ENCODE assay signal across 22 cellular contexts in the genomic region with DNA sequence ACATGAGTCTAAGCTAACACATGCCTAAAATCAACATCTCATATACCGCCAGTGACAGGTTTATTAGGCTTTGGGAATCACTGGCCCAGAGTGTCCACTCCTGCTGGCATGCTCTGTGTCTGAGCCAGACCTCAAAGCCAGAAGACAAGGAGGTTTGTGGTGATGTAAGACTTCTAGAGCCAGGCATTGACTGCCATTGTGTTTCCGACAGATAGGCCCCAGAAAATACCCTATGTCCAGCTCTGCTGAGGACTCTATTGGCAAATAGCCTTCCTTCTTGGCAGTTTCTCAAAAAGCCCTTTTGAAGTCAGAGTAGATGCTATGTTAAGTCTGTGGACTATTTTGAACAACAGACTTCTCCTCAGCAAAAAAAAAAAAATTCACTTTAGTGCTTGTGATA.
DNase-seq lines count a peak whose midpoint lies in the region; ATAC-seq and TF ChIP-seq lines count a peak whose summit lies in the region.
"Had no signal": no experiment of that assay in that cellular context is flagged by ENCODE, and none has a peak within 500 bp of the region (broad histone marks: within the 10 kb centered on the region; RNA-seq: fewer than 3 reads in every experiment).

No MANE protein-coding gene starts in this region.

- H3K36me3 ChIP-seq in aorta (ENCODE audit: control insufficient read depth in 1 of 2, insufficient read depth in 2 of 2, low read length in 1 of 2), result no peaks in the 10 kb centered on the region

- H3K9me3 ChIP-seq in aorta (ENCODE audit: control insufficient read depth, low read length), result no peaks in the 10 kb centered on the region
- H3K9me3 ChIP-seq: SK-N-SH had no signal

- no peaks in the 10 kb centered on the region for H3K27me3 ChIP-seq in aorta (ENCODE audit: control insufficient read depth in 1 of 2, insufficient read depth in 2 of 2, low read length in 1 of 2)

- intact Hi-C loops in aorta (cut with DNase I), result no loop called here

- H3K27ac ChIP-seq in aorta (ENCODE audit: low read depth in 1 of 2, low read length in 2 of 2), result no peak overlapping the region
- H3K27ac ChIP-seq: KMS-11 had no signal

- 54 to 56% methylated on average over 2 of the region's 2 CpGs for WGBS in aorta, 2 donors

- TF ChIP-seq CTCF in AG10803 (conservative IDR thresholded peaks at IDR 0.05; ENCODE audit: low read length) (no peak), cardiac fibroblast (IDR thresholded peaks at IDR 0.05; ENCODE audit: low read depth, low read length) (no peak), fibroblast of the aortic adventitia (IDR thresholded peaks at IDR 0.05; ENCODE audit: insufficient read depth, low read length) (no peak)

- ATAC-seq in GM21447 (IDR thresholded peaks at IDR 0.05; ENCODE audit: unreplicated experiment) (no peak), aorta (ENCODE audit: low FRiP score) (no peak), GM18870 (IDR thresholded peaks at IDR 0.05; ENCODE audit: unreplicated experiment) (no peak)

- no peaks in the 10 kb centered on the region for H3K4me1 ChIP-seq in aorta (ENCODE audit: control insufficient read depth in 1 of 2, insufficient read depth in 2 of 2, low read length in 2 of 2)

- H3K4me3 ChIP-seq in AG10803 (ENCODE audit: low read length), result no peak overlapping the region
- no peak overlapping the region for H3K4me3 ChIP-seq in cardiac fibroblast (replicated peaks in 1 of 2; ENCODE audit: low read depth in 2 of 2, low read length in 2 of 2)
- no peak overlapping the region for H3K4me3 ChIP-seq in fibroblast of the aortic adventitia (ENCODE audit: low read depth, low read length)
- no peak overlapping the region for H3K4me3 ChIP-seq in aorta (ENCODE audit: low read length in 2 of 2)

- DNase-seq in AG10803 (ENCODE audit: low read depth) (peak; percentile 19), M059J (ENCODE audit: low read depth) (peak; percentile 66), cardiac fibroblast (ENCODE audit: low read depth in 2 of 2) (peak; percentile 71 to 92), fibroblast of the aortic adventitia (ENCODE audit: low read depth) (peak; percentile 78), aorta (no peak)
- DNase-seq in activated CD4-positive, CD25-positive, alpha-beta regulatory T cell (lab: John Stamatoyannopoulos, UW), result no peak
- DNase-seq: 8988T, ACHN, Calu3, DMS79 treated with DMSO at 0.1 percent for 48 hours, HCEC 1CT, NCI-H1092, NCI-H1417 treated with DMSO at 0.1 percent for 48 hours, NCI-H1694 treated with DMSO at 0.1 percent for 48 hours, NCI-H2081, NCI-H2171, NCI-H524, NCI-H748 treated with DMSO at 0.1 percent for 48 hours, SK-N-SH had no signal

Comparison
In these comparisons a context has a peak if more than half of its experiments do, and no peak if none do; other contexts are left out.
1. DNase-seq: peak in AG10803 (single experiment), M059J (single experiment), cardiac fibroblast (2 of 2) and fibroblast of the aortic adventitia (single experiment); none in aorta (0 of 2) and activated CD4-positive, CD25-positive, alpha-beta regulatory T cell (0 of 4).